Comparison of ENCODE assay signal across 8 cellular contexts in genomic region chr1:18955442-18956188, GRCh38. TPM values are rescaled to one million over a fixed set of nuclear protein-coding genes. Genes with fewer than 3 reads are reported as not detected.
DNase-seq lines count a peak whose midpoint lies in the region; ATAC-seq and TF ChIP-seq lines count a peak whose summit lies in the region.

No MANE protein-coding gene starts in this region.

- peak; percentile 21 for ATAC-seq in GM21723 (IDR thresholded peaks at IDR 0.05; ENCODE audit: unreplicated experiment)
- peak; percentile 4 for ATAC-seq in effector memory CD8-positive, alpha-beta T cell (replicated peaks)

- DNase-seq in DMS53 treated with DMSO at 0.1 percent for 48 hours (lab: John Stamatoyannopoulos, UW; ENCODE audit: unreplicated experiment) (peak; percentile 3), MG63 (peak; percentile 43), tibial artery (peak in 1 of 2 donors; percentile 75), NCI-H226 (no peak)
- DNase-seq in activated CD4-positive, alpha-beta T cell treated with anti-CD3 and anti-CD28 coated beads, Interleukin-2, amount 50 U/mL, for 48 hours = peak; percentile 52 to 63
- DNase-seq in effector memory CD8-positive, alpha-beta T cell = peak; percentile 45 to 51 (median 49)

- intact Hi-C loops in tibial artery (cut with DNase I; ENCODE audit: low total_unique reads) = no loop called here

- H3K27ac ChIP-seq in muscle layer of duodenum (ENCODE audit: low read length) (peak overlapping the region; percentile 14), tibial artery (peak overlapping the region; percentile 94 to 98)

- H3K27ac Mint-ChIP-seq in effector memory CD8-positive, alpha-beta T cell = peak overlapping the region; percentile 100

- no peaks in the 10 kb centered on the region for H3K9me3 ChIP-seq in MG63
- H3K9me3 ChIP-seq in muscle layer of duodenum (ENCODE audit: control insufficient read depth in 1 of 2, low read length in 2 of 2) = no peaks in the 10 kb centered on the region
- no peaks in the 10 kb centered on the region for H3K9me3 ChIP-seq in tibial artery

- peak overlapping the region; percentile 61 for H3K4me3 ChIP-seq in MG63
- H3K4me3 ChIP-seq in muscle layer of duodenum (ENCODE audit: low read depth in 1 of 2, low read length in 2 of 2) = peak overlapping the region; percentile 74 to 80
- peak overlapping the region; percentile 71 to 81 for H3K4me3 ChIP-seq in tibial artery

- H3K27me3 ChIP-seq in MG63 (no peaks in the 10 kb centered on the region), muscle layer of duodenum (ENCODE audit: low read depth, low read length) (no peaks in the 10 kb centered on the region), tibial artery (no peaks in the 10 kb centered on the region)

- H3K36me3 Mint-ChIP-seq in effector memory CD8-positive, alpha-beta T cell (ENCODE audit: insufficient read depth) = peaks cover 63% of the 10 kb centered on the region

- H3K9me3 Mint-ChIP-seq in effector memory CD8-positive, alpha-beta T cell = no peaks in the 10 kb centered on the region

- H3K4me3 Mint-ChIP-seq in effector memory CD8-positive, alpha-beta T cell = peak overlapping the region; percentile 86 to 91

- H3K36me3 ChIP-seq in MG63 (no peaks in the 10 kb centered on the region), muscle layer of duodenum (ENCODE audit: control insufficient read depth in 1 of 2, insufficient read depth in 2 of 2, low read length in 2 of 2) (no peaks in the 10 kb centered on the region), tibial artery (no peaks in the 10 kb centered on the region)

- H3K4me1 ChIP-seq in muscle layer of duodenum (ENCODE audit: control insufficient read depth in 1 of 2, insufficient read depth in 2 of 2, low read length in 2 of 2) = peaks cover 17 to 29% of the 10 kb centered on the region in 2 donors
- H3K4me1 ChIP-seq in tibial artery = peaks cover 0 to 52% (median 44%) of the 10 kb centered on the region in 4 donors

- peaks cover 50 to 56% of the 10 kb centered on the region in 2 donors for H3K4me1 Mint-ChIP-seq in effector memory CD8-positive, alpha-beta T cell (ENCODE audit: low read depth in 2 of 2)

- H3K27me3 Mint-ChIP-seq in effector memory CD8-positive, alpha-beta T cell = no peaks in the 10 kb centered on the region

- peak; percentile 1 to 17 for TF ChIP-seq CTCF in tibial artery (IDR thresholded peaks at IDR 0.05)

RNA-seq across cellular contexts. Expression of gene IFFO2, which starts 0.9 kb away (rescaled TPM):
- total RNA-seq in MG63 (2014; rRNA removed; shearing (Covaris generic); ENCODE audit: low replicate concordance) = 3.9 and 4.3 TPM in 2 replicates

RNA-seq across cellular contexts. Expression of gene ALDH4A1, which starts 53.3 kb away (rescaled TPM):
- total RNA-seq in MG63 (2014; rRNA removed; shearing (Covaris generic); ENCODE audit: low replicate concordance) = 5.3 and 23.6 TPM in 2 replicates
